Comparison of ENCODE assay signal across 8 cellular contexts in genomic region chr13:87669379-87669978, GRCh38. TPM values are rescaled to one million over a fixed set of nuclear protein-coding genes. Genes with fewer than 3 reads are reported as not detected.
DNase-seq lines count a peak whose midpoint lies in the region; ATAC-seq and TF ChIP-seq lines count a peak whose summit lies in the region.

No MANE protein-coding gene starts in this region.

- no peak overlapping the region for H2BK15ac ChIP-seq in neuronal stem cell (ENCODE audit: low read length)

- no peak overlapping the region for H2BK12ac ChIP-seq in neuronal stem cell (ENCODE audit: low read length)

- BruUV-seq in A673 (replicated peaks; lab: Mats Ljungman, UMichigan): no TSS peak

- no peak overlapping the region for H3K14ac ChIP-seq in neuronal stem cell (ENCODE audit: low read length)

- intact Hi-C loops in A673 (cut with micrococcal nuclease; ENCODE audit: unreplicated experiment): loop anchor here (5.0 to 10.0 kb wide), 2 partner anchors 395 to 797 kb away; no protein-coding TSS in a partner anchor

- H3K23ac ChIP-seq in neuronal stem cell (ENCODE audit: low read depth, low read length, poor library complexity): no peak overlapping the region

- H3K9me3 ChIP-seq in A673 (ENCODE audit: low read depth, low read length, poor library complexity, severe bottlenecking): no peaks in the 10 kb centered on the region
- H3K9me3 ChIP-seq in SK-N-MC (ENCODE audit: low read depth, low read length): no peaks in the 10 kb centered on the region; the same call in 1 of the 2 replicates
- H3K9me3 ChIP-seq in neuronal stem cell (replicated peaks in 1 of 2; ENCODE audit: control insufficient read depth in 2 of 2, insufficient read depth in 1 of 2, low read depth in 1 of 2, low read length in 2 of 2): no peaks in the 10 kb centered on the region

- no peak overlapping the region for H2AK5ac ChIP-seq in neuronal stem cell (ENCODE audit: low read depth, low read length)

- peak; percentile 46 for ATAC-seq in GM18907 (IDR thresholded peaks at IDR 0.05; ENCODE audit: unreplicated experiment)

- H3K4me2 ChIP-seq in neuronal stem cell (ENCODE audit: insufficient read depth, low read length, poor library complexity, severe bottlenecking): no peak overlapping the region

- H3K36me3 ChIP-seq in A673 (ENCODE audit: insufficient read depth, low read length, poor library complexity, severe bottlenecking): no peaks in the 10 kb centered on the region
- no peaks in the 10 kb centered on the region for H3K36me3 ChIP-seq in SK-N-MC (ENCODE audit: insufficient read depth, low read length)
- no peaks in the 10 kb centered on the region for H3K36me3 ChIP-seq in neuronal stem cell (replicated peaks in 1 of 2; ENCODE audit: control insufficient read depth in 2 of 2, insufficient read depth in 2 of 2, low read length in 2 of 2)

- H2BK120ac ChIP-seq in neuronal stem cell (ENCODE audit: low read depth, low read length): no peak overlapping the region

- WGBS in neuronal stem cell (ENCODE audit: extremely low coverage in 2 of 2, insufficient read length in 2 of 2, insufficient replicate concordance in 1 of 2), 2 donors: no CpG with 5 or more reads among the region's 3 CpGs

- peaks cover 13% of the 10 kb centered on the region for H3K27me3 ChIP-seq in A673 (replicated peaks; ENCODE audit: insufficient read depth, low read depth, low read length, poor library complexity)
- peaks cover 0 to 7% (median 3%) of the 10 kb centered on the region in 3 experiments for H3K27me3 ChIP-seq in neuronal stem cell (ENCODE audit: control insufficient read depth in 3 of 3, insufficient read depth in 3 of 3, low read depth in 1 of 3, low read length in 3 of 3)

- H3K4ac ChIP-seq in neuronal stem cell (ENCODE audit: low read length): no peak overlapping the region

- H3K18ac ChIP-seq in neuronal stem cell (ENCODE audit: low read length): no peak overlapping the region

- peak; percentile 69 for DNase-seq in A673 (ENCODE audit: low spot score)
- peak; percentile 66 for DNase-seq in SK-N-MC (ENCODE audit: low read depth, low spot score)
- DNase-seq in kidney tubule cell (ENCODE audit: low spot score): peak; percentile 39
- DNase-seq in stimulated activated naive CD4-positive, alpha-beta T cell (lab: John Stamatoyannopoulos, UW): no peak
- no peak for DNase-seq in neuronal stem cell (ENCODE audit: low spot score)
- DNase-seq in CD1c-positive myeloid dendritic cell (ENCODE audit: extremely low spot score): no peak

- no peaks in the 10 kb centered on the region for H3K79me1 ChIP-seq in neuronal stem cell (ENCODE audit: low read depth, low read length)

- POLR2A ChIA-PET in A673 (lab: Charles Lee; ENCODE audit: low non-redundant PET): no interaction called here

- H3K27ac ChIP-seq in A673 (ENCODE audit: low read depth, low read length, poor library complexity, severe bottlenecking) (no peak overlapping the region), SK-N-MC (no peak overlapping the region), neuronal stem cell (replicated peaks; ENCODE audit: low read length) (no peak overlapping the region)

- H4K91ac ChIP-seq in neuronal stem cell (ENCODE audit: low read depth, low read length, poor library complexity): no peak overlapping the region

- H4K8ac ChIP-seq in neuronal stem cell (ENCODE audit: low read depth, low read length): no peak overlapping the region

- H3K4me1 ChIP-seq in A673 (ENCODE audit: insufficient read depth, low read length, poor library complexity, severe bottlenecking): peaks cover 13% of the 10 kb centered on the region
- H3K4me1 ChIP-seq in neuronal stem cell (ENCODE audit: control insufficient read depth in 2 of 2, insufficient read depth in 1 of 2, low read depth in 1 of 2, low read length in 2 of 2): peaks cover 0 to 4% of the 10 kb centered on the region in 2 donors

- no peak overlapping the region for H2AFZ ChIP-seq in neuronal stem cell (ENCODE audit: low read length)

- H2BK5ac ChIP-seq in neuronal stem cell (ENCODE audit: low read length): no peak overlapping the region

- H3K4me3 ChIP-seq in A673 (ENCODE audit: low read depth, low read length, poor library complexity, severe bottlenecking): no peak overlapping the region
- no peak overlapping the region for H3K4me3 ChIP-seq in SK-N-MC
- H3K4me3 ChIP-seq in neuronal stem cell (ENCODE audit: low read length in 2 of 2): no peak overlapping the region

- CTCF ChIA-PET in A673 (lab: Charles Lee): no interaction called here

- H3K9ac ChIP-seq in SK-N-MC (ENCODE audit: insufficient read length) (no peak overlapping the region), neuronal stem cell (ENCODE audit: low read depth, low read length, poor library complexity) (no peak overlapping the region)

- TF ChIP-seq CTCF in A673 (conservative IDR thresholded peaks at IDR 0.05; ENCODE audit: low read depth, low read length) (peak; percentile 82), LNCAP (IDR thresholded peaks at IDR 0.05) (peak; percentile 71)

RNA-seq across cellular contexts. Expression of gene SLITRK5, which starts 1.7 kb away (rescaled TPM):
- 1.3 and 2.2 TPM in 2 replicates for total RNA-seq in A673 (2021)
- 3.4 TPM for polyA plus RNA-seq in neuronal stem cell (2013, experiment 1 of 2)
- polyA plus RNA-seq in neuronal stem cell (2013, experiment 2 of 2): 3.6 TPM

Comparison
In these comparisons a context has a peak if more than half of its experiments do, and no peak if none do; other contexts are left out.
1. DNase-seq: peak in A673 (single experiment), SK-N-MC (single experiment) and kidney tubule cell (single experiment); none in stimulated activated naive CD4-positive, alpha-beta T cell (0 of 6), neuronal stem cell (single experiment) and CD1c-positive myeloid dendritic cell (single experiment).